ENCODE assay signal across 20 cellular contexts in genomic region chr6:17712573-17712972, GRCh38.
"Had no signal": no experiment of that assay in that cellular context is flagged by ENCODE, and none has a peak within 500 bp of the region (broad histone marks: within the 10 kb centered on the region; RNA-seq: fewer than 3 reads in every experiment).

No MANE protein-coding gene starts in this region.

- H3K4me3 Mint-ChIP-seq: activated T-cell treated with anti-CD3 and anti-CD28 coated beads, Interleukin-2, amount 50 U/mL, for 72 hours; immature natural killer cell; memory B cell; naive thymus-derived CD4-positive, alpha-beta T cell had no signal

- H3K27ac ChIP-seq: coronary artery, gastroesophageal sphincter, heart left ventricle, spleen, upper lobe of right lung had no signal

- H3K9me3 ChIP-seq: gastroesophageal sphincter, heart left ventricle, spleen, upper lobe of right lung had no signal

- H3K36me3 Mint-ChIP-seq: immature natural killer cell had no signal

- H3K27ac Mint-ChIP-seq: activated T-cell treated with anti-CD3 and anti-CD28 coated beads, Interleukin-2, amount 50 U/mL, for 72 hours; immature natural killer cell; memory B cell; naive thymus-derived CD4-positive, alpha-beta T cell had no signal

- H3K4me1 Mint-ChIP-seq: memory B cell had no signal

- H3K27me3 Mint-ChIP-seq: memory B cell had no signal

- H3K4me3 ChIP-seq: coronary artery, gastroesophageal sphincter, heart left ventricle, spleen, upper lobe of right lung had no signal

- ATAC-seq: activated T-cell treated with anti-CD3 and anti-CD28 coated beads, Interleukin-2, amount 50 U/mL, for 72 hours; gastroesophageal sphincter; heart left ventricle; naive thymus-derived CD4-positive, alpha-beta T cell; upper lobe of right lung had no signal

- H3K9me3 Mint-ChIP-seq: activated T-cell treated with anti-CD3 and anti-CD28 coated beads, Interleukin-2, amount 50 U/mL, for 72 hours; immature natural killer cell; memory B cell; naive thymus-derived CD4-positive, alpha-beta T cell had no signal

- H3K4me1 ChIP-seq: upper lobe of right lung had no signal

- H3K36me3 ChIP-seq: gastroesophageal sphincter, heart left ventricle, spleen, upper lobe of right lung had no signal

- DNase-seq: activated CD4-positive, alpha-beta T cell treated with anti-CD3 and anti-CD28 coated beads, Interleukin-2, amount 50 U/mL, for 1 hour; activated CD4-positive, CD25-positive, alpha-beta regulatory T cell treated with anti-CD3 and anti-CD28 coated beads, Interleukin-2, amount 50 U/mL, for 72 hours; activated CD8-positive, alpha-beta memory T cell treated with anti-CD3 and anti-CD28 coated beads for 24 hours; activated CD8-positive, alpha-beta memory T cell treated with anti-CD3 and anti-CD28 coated beads, Interleukin-2, amount 50 U/mL, for 48 hours; activated effector memory CD4-positive, alpha-beta T cell treated with anti-CD3 and anti-CD28 coated beads, Interleukin-2, amount 50 U/mL, for 16 hours; activated naive CD4-positive, alpha-beta T cell treated with anti-CD3 and anti-CD28 coated beads, Interleukin-2, amount 50 U/mL, for 16 hours; activated T-cell treated with anti-CD3 and anti-CD28 coated beads, Interleukin-2, amount 50 U/mL, for 72 hours; heart left ventricle; immature natural killer cell; kidney glomerular epithelial cell; naive thymus-derived CD4-positive, alpha-beta T cell; nucleus accumbens; retina; spleen; stimulated activated CD8-positive, alpha-beta memory T cell treated with anti-CD3 and anti-CD28 coated beads, Interleukin-4, amount 100 ng/mL, for 48 hours; stimulated activated naive CD4-positive, alpha-beta T cell; upper lobe of right lung had no signal

- H3K27me3 ChIP-seq: gastroesophageal sphincter, heart left ventricle, spleen, upper lobe of right lung had no signal
